Comparison of ENCODE assay signal across 1 cellular context in genomic region chr5:72177538-72177937, GRCh38.
TF ChIP-seq lines count a peak whose summit lies in the region.

No MANE protein-coding gene starts in this region.

TF ChIP-seq in SK-N-SH, 30 proteins besides CTCF, POLR2A, EP300 and RAD21 (continued from another document):
- TF ChIP-seq TAF1 (IDR thresholded peaks at IDR 0.05; ENCODE audit: borderline replicate concordance, low read depth, low read length) (no peak), SIN3A (IDR thresholded peaks at IDR 0.05; ENCODE audit: borderline replicate concordance, low read depth, low read length) (no peak), RCOR1 (IDR thresholded peaks at IDR 0.05; ENCODE audit: low read length) (no peak)
